Comparison of ENCODE assay signal across 18 cellular contexts in genomic region chr3:102178817-102179216, GRCh38.
DNase-seq lines count a peak whose midpoint lies in the region; ATAC-seq and TF ChIP-seq lines count a peak whose summit lies in the region.
"Had no signal": no experiment of that assay in that cellular context is flagged by ENCODE, and none has a peak within 500 bp of the region (broad histone marks: within the 10 kb centered on the region; RNA-seq: fewer than 3 reads in every experiment).

No MANE protein-coding gene starts in this region.

- H3K27ac ChIP-seq in heart left ventricle (peak overlapping the region in 10 of 12 donors; percentile 58 to 82 (median 72)), body of pancreas (peak overlapping the region in 3 of 4 donors; percentile 75 to 86 (median 80)), lower lobe of right lung (peak overlapping the region; percentile 78), upper lobe of right lung (peak overlapping the region; percentile 77)

- intact Hi-C loops in heart left ventricle (cut with DNase I): no loop called here
- intact Hi-C loops in left cardiac atrium (cut with DNase I): no loop called here
- intact Hi-C loops in body of pancreas (cut with DNase I): no loop called here
- intact Hi-C loops in lower lobe of right lung (cut with DNase I): no loop called here
- intact Hi-C loops in upper lobe of right lung (cut with DNase I): no loop called here

- H3K27me3 ChIP-seq in heart left ventricle (no peaks in the 10 kb centered on the region), body of pancreas (no peaks in the 10 kb centered on the region), lower lobe of right lung (ENCODE audit: low read depth) (no peaks in the 10 kb centered on the region), upper lobe of right lung (no peaks in the 10 kb centered on the region)

- no peak for TF ChIP-seq CTCF in heart left ventricle (IDR thresholded peaks at IDR 0.05)
- no peak for TF ChIP-seq CTCF in body of pancreas (IDR thresholded peaks at IDR 0.05)
- no peak for TF ChIP-seq CTCF in lower lobe of right lung (IDR thresholded peaks at IDR 0.05)
- no peak for TF ChIP-seq CTCF in upper lobe of right lung (IDR thresholded peaks at IDR 0.05)

- H3K4me1 ChIP-seq in heart left ventricle (peaks cover 0 to 48% (median 24%) of the 10 kb centered on the region in 12 donors), body of pancreas (peaks cover 61% of the 10 kb centered on the region), lower lobe of right lung (peaks cover 53% of the 10 kb centered on the region), upper lobe of right lung (peaks cover 51% of the 10 kb centered on the region)

- H3K9me3 ChIP-seq in heart left ventricle (no peaks in the 10 kb centered on the region), body of pancreas (no peaks in the 10 kb centered on the region), lower lobe of right lung (no peaks in the 10 kb centered on the region), upper lobe of right lung (no peaks in the 10 kb centered on the region)
- H3K9me3 ChIP-seq: mucosa of descending colon had no signal

- H3K36me3 ChIP-seq in heart left ventricle: no peaks in the 10 kb centered on the region
- H3K36me3 ChIP-seq in body of pancreas (replicated peaks in 1 of 2; ENCODE audit: insufficient read depth in 1 of 2, low read depth in 2 of 2): no peaks in the 10 kb centered on the region
- no peaks in the 10 kb centered on the region for H3K36me3 ChIP-seq in lower lobe of right lung
- no peaks in the 10 kb centered on the region for H3K36me3 ChIP-seq in upper lobe of right lung

- H3K4me3 ChIP-seq in heart left ventricle (no peak overlapping the region), body of pancreas (no peak overlapping the region), lower lobe of right lung (no peak overlapping the region), upper lobe of right lung (no peak overlapping the region)
- H3K4me3 ChIP-seq: mucosa of descending colon had no signal

- ATAC-seq in heart left ventricle (no peak), left cardiac atrium (no peak), body of pancreas (no peak), lower lobe of right lung (no peak), upper lobe of right lung (no peak)
- ATAC-seq: activated CD8-positive, alpha-beta memory T cell treated with anti-CD3 and anti-CD28 coated beads, Interleukin-2, amount 10 ng/mL, durations not matched to agents 7 days and 5 days; mucosa of descending colon; stimulated activated naive CD8-positive, alpha-beta T cell treated with anti-CD3 and anti-CD28 coated beads, Interleukin-15, Interleukin-2, amounts not matched to agents 100 U/mL and 50 U/mL, for 24 hours; T-cell; WTC11 had no signal

- TF ChIP-seq POLR2A in heart left ventricle (IDR thresholded peaks at IDR 0.05) (no peak), body of pancreas (IDR thresholded peaks at IDR 0.05) (no peak)

- DNase-seq in heart left ventricle (no peak), left cardiac atrium (no peak), body of pancreas (no peak), lower lobe of right lung (no peak), upper lobe of right lung (no peak), HCEC 1CT (no peak), AML-193 (lab: John Stamatoyannopoulos, UW) (no peak), GM19240 (ENCODE audit: insufficient read length, low spot score) (no peak)
- DNase-seq: activated CD8-positive, alpha-beta memory T cell treated with anti-CD3 and anti-CD28 coated beads, Interleukin-2, amount 10 ng/mL, durations not matched to agents 7 days and 5 days; activated gamma-delta T cell treated with Interleukin-2 at 50 U/mL for 16 hours; effector CD8-positive, alpha-beta T cell; foreskin melanocyte; NCI-H1930; NCI-H524 treated with DMSO at 0.1 percent for 48 hours; stimulated activated naive CD8-positive, alpha-beta T cell treated with anti-CD3 and anti-CD28 coated beads, Interleukin-15, Interleukin-2, amounts not matched to agents 100 U/mL and 50 U/mL, for 24 hours; T-cell had no signal
